32 cellular contexts compared by ENCODE assay signal in the genomic region with DNA sequence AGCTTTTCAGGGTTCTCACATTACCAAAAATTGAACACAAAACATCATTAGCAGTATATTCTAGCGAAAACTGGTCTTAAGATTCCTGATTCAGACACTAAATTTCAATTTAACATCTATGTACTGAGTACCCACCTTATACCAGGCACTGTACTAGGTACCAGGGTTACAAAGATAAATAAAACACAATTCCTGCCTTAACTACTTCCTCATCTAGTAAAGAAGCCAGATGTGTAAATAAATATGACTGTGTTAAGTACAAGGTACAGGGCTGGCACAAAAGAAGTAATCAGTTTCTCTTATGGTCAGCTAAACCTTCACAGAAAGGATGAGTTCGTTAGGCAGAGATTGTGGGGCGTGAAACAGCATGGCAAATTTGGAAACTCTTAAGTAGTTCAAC. TPM values are rescaled to one million over a fixed set of nuclear protein-coding genes. Genes with fewer than 3 reads are reported as not detected.
"Had no signal": no experiment of that assay in that cellular context is flagged by ENCODE, and none has a peak within 500 bp of the region (broad histone marks: within the 10 kb centered on the region; RNA-seq: fewer than 3 reads in every experiment).

No MANE protein-coding gene starts in this region.

- H3K27me3 ChIP-seq: esophagus squamous epithelium, heart right ventricle, right atrium auricular region, sigmoid colon, suprapubic skin, transverse colon, upper lobe of right lung, vagina had no signal

- DNase-seq: cortex of kidney; effector memory CD8-positive, alpha-beta T cell; erythroblast; esophagus squamous epithelium; foreskin melanocyte; glutamatergic neuron; heart right ventricle; hippocampal formation; immature natural killer cell; islet precursor cell; kidney glomerular epithelial cell; naive B cell; nucleus accumbens; sigmoid colon; stimulated activated CD4-positive, alpha-beta T cell treated with anti-CD3 and anti-CD28 coated beads, Interleukin-15, amount 100 ng/mL, for 24 hours; stimulated activated CD4-positive, alpha-beta T cell treated with anti-CD3 and anti-CD28 coated beads, Interleukin-2, amount 100 ng/mL, for 48 hours; stimulated activated naive B cell treated with anti-CD40 and anti-IgM and Interleukin-4, amounts not matched to agents 10 μg/mL and 1 μg/mL and 100 μg/mL, for 72 hours; transverse colon; upper lobe of right lung had no signal

- H3K27ac ChIP-seq: esophagus squamous epithelium, heart right ventricle, prostate gland, right atrium auricular region, sigmoid colon, suprapubic skin, upper lobe of right lung, vagina had no signal

- H3K4me1 ChIP-seq: prostate gland had no signal

- FAIRE-seq: endometrium had no signal

- H3K4me3 ChIP-seq: esophagus squamous epithelium, heart right ventricle, lung, prostate gland, right atrium auricular region, sigmoid colon, suprapubic skin, transverse colon, upper lobe of right lung, vagina had no signal

- H3K9me3 ChIP-seq: esophagus squamous epithelium, heart right ventricle, prostate gland, right atrium auricular region, sigmoid colon, suprapubic skin, transverse colon, upper lobe of right lung, vagina had no signal

- ATAC-seq: effector memory CD8-positive, alpha-beta T cell; heart right ventricle; natural killer cell treated with Interleukin-12 subunit alpha and Interleukin-12 subunit beta and Interleukin-15 and Interleukin-18, amount 100 ng/mL, for 72 hours; stimulated activated naive B cell treated with anti-CD40 and anti-IgM and Interleukin-4, amounts not matched to agents 10 μg/mL and 1 μg/mL and 100 μg/mL, for 72 hours; upper lobe of right lung had no signal

RNA-seq across cellular contexts. Expression of a gene that starts 21.7 kb away (rescaled TPM):
- total RNA-seq: dermis microvascular lymphatic vessel endothelial cell; esophagus squamous epithelium; mononuclear cell; natural killer cell treated with Interleukin-12 subunit alpha and Interleukin-12 subunit beta and Interleukin-15 and Interleukin-18, amount 100 ng/mL, for 72 hours; neural crest cell; osteocyte; prostate gland; right atrium auricular region; sigmoid colon; skeletal muscle tissue; suprapubic skin; vagina had no signal
- polyA plus RNA-seq: immature natural killer cell, sigmoid colon, thymus had no signal
